33 cellular contexts compared by ENCODE assay signal in the genomic region with DNA sequence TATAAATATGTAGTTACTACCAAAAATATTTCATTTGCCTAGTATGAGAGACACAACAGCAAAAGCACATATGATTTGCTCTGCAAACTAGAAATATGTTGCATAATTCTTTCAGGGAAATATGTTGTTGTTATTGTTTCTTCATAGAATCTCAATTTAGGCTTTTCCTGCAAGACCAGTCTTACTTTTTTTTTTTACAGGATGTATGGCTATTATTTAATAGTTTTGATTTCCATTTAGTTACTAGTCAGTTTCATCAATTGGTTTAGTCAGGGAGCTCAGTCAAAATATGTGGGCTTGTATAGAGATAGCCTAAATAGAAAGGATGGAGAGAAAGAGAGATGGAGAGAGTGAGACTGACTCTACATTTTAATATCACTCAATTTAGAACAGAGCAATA. TPM values are rescaled to one million over a fixed set of nuclear protein-coding genes. Genes with fewer than 3 reads are reported as not detected.
"Had no signal": no experiment of that assay in that cellular context is flagged by ENCODE, and none has a peak within 500 bp of the region (broad histone marks: within the 10 kb centered on the region; RNA-seq: fewer than 3 reads in every experiment).

No MANE protein-coding gene starts in this region.

- H3K36me3 ChIP-seq: ascending aorta, brain microvascular endothelial cell, breast epithelium, cardiac muscle cell had no signal

- H3K9me3 ChIP-seq: ascending aorta, body of pancreas, breast epithelium had no signal

- H3K27ac ChIP-seq: ascending aorta, body of pancreas, brain microvascular endothelial cell, breast epithelium, cardiac muscle cell had no signal

- H3K4me1 ChIP-seq: ascending aorta, breast epithelium had no signal

- H3K27me3 ChIP-seq: ascending aorta, body of pancreas, breast epithelium had no signal

- DNase-seq: activated effector memory CD4-positive, alpha-beta T cell treated with anti-CD3 and anti-CD28 coated beads, Interleukin-2, amount 50 U/mL, for 16 hours; activated effector memory CD4-positive, alpha-beta T cell treated with Interleukin-2 at 50 U/mL for 16 hours; activated gamma-delta T cell; activated gamma-delta T cell treated with Interleukin-2 at 50 U/mL for 16 hours; activated naive CD4-positive, alpha-beta T cell; activated naive CD4-positive, alpha-beta T cell treated with anti-CD3 and anti-CD28 coated beads for 36 hours; activated naive CD4-positive, alpha-beta T cell treated with anti-CD3 and anti-CD28 coated beads, Interleukin-2, amount 10 ng/mL, durations not matched to agents 7 days and 5 days; activated naive CD4-positive, alpha-beta T cell treated with anti-CD3 and anti-CD28 coated beads, Interleukin-2, amount 50 U/mL, for 16 hours; activated naive CD4-positive, alpha-beta T cell treated with Interleukin-2 at 50 U/mL for 16 hours; activated naive CD8-positive, alpha-beta T cell treated with anti-CD3 and anti-CD28 coated beads for 36 hours; activated naive CD8-positive, alpha-beta T cell treated with anti-CD3 and anti-CD28 coated beads, Interleukin-2, amount 10 ng/mL, durations not matched to agents 7 days and 5 days; activated naive CD8-positive, alpha-beta T cell treated with anti-CD3 and anti-CD28 coated beads, Interleukin-2, amount 50 U/mL, for 24 hours; activated T-cell treated with anti-CD3 and anti-CD28 coated beads, Interleukin-2, amount 50 U/mL, for 1 hour; activated T-cell treated with anti-CD3 and anti-CD28 coated beads, Interleukin-2, amount 50 U/mL, for 24 hours; activated T-cell treated with anti-CD3 and anti-CD28 coated beads, Interleukin-2, amount 50 U/mL, for 4 hours; activated T-cell treated with anti-CD3 and anti-CD28 coated beads, Interleukin-2, amount 50 U/mL, for 48 hours; activated T-cell treated with anti-CD3 and anti-CD28 coated beads, Interleukin-2, amount 50 U/mL, for 72 hours; amniotic stem cell; amygdala; anterior cingulate cortex; aorta; body of pancreas; brain microvascular endothelial cell; caudate nucleus; central memory CD4-positive, alpha-beta T cell; cerebellar nuclear complex had no signal

- ATAC-seq: activated naive CD4-positive, alpha-beta T cell treated with anti-CD3 and anti-CD28 coated beads, Interleukin-2, amount 50 U/mL, for 72 hours; activated naive CD8-positive, alpha-beta T cell treated with anti-CD3 and anti-CD28 coated beads, Interleukin-2, amount 50 U/mL, for 24 hours; activated T-cell treated with anti-CD3 and anti-CD28 coated beads, Interleukin-2, amount 50 U/mL, for 4 hours; activated T-cell treated with anti-CD3 and anti-CD28 coated beads, Interleukin-2, amount 50 U/mL, for 72 hours; activated T-helper 17 cell treated with anti-CD3 and anti-CD28 coated beads, Interleukin-2, amount 50 U/mL, for 72 hours; body of pancreas had no signal

- H3K4me3 ChIP-seq: ascending aorta, body of pancreas, breast epithelium, cardiac muscle cell had no signal

RNA-seq across cellular contexts. Expression of gene LRP1B, which starts 6.1 kb away (rescaled TPM):
- total RNA-seq: activated naive CD4-positive, alpha-beta T cell treated with anti-CD3 and anti-CD28 coated beads for 36 hours; activated naive CD4-positive, alpha-beta T cell treated with anti-CD3 and anti-CD28 coated beads, Interleukin-2, amount 50 U/mL, for 72 hours; activated naive CD8-positive, alpha-beta T cell treated with anti-CD3 and anti-CD28 coated beads for 36 hours; activated naive CD8-positive, alpha-beta T cell treated with anti-CD3 and anti-CD28 coated beads, Interleukin-2, amount 10 ng/mL, durations not matched to agents 7 days and 5 days; activated T-cell treated with anti-CD3 and anti-CD28 coated beads, Interleukin-2, amount 50 U/mL, for 4 hours; activated T-cell treated with anti-CD3 and anti-CD28 coated beads, Interleukin-2, amount 50 U/mL, for 72 hours; activated T-helper 1 cell treated with anti-CD3 and anti-CD28 coated beads, Interleukin-12 subunit alpha, Interleukin-12 subunit beta, Interleukin-2, Interleukin-4 antibody, amounts not matched to agents 30 ng/mL and 10 ng/mL and 1 ng/mL, durations not matched to agents 14 hours and 24 hours and 36 hours; activated T-helper 17 cell treated with anti-CD3 and anti-CD28 coated beads, Interleukin-2, amount 50 U/mL, for 72 hours; activated T-helper 2 cell treated with anti-CD3 and anti-CD28 coated beads, Interferon-gamma antibody, Interleukin-2, Interleukin-4, amounts not matched to agents 10 μg/mL and 5 μg/mL and 100 μg/mL, durations not matched to agents 14 hours and 24 hours and 36 hours; ascending aorta had no signal
- polyA plus RNA-seq: aorta had no signal
